ENCODE assay signal across 7 cellular contexts in genomic region chr7:152499969-152500368, GRCh38.
DNase-seq lines count a peak whose midpoint lies in the region; ATAC-seq, FAIRE-seq and TF ChIP-seq lines count a peak whose summit lies in the region.
"Not testable (repeated sequence)": the region's sequence is repeated elsewhere in the genome, so short reads cannot be mapped to it uniquely, and the experiment has no call there.

No MANE protein-coding gene starts in this region.

- H3K27ac Mint-ChIP-seq in Caco-2 (ENCODE audit: unreplicated experiment) = peak overlapping the region; percentile 44
- not testable (repeated sequence) for H3K27ac Mint-ChIP-seq in activated T-helper 17 cell treated with anti-CD3 and anti-CD28 coated beads, Interleukin-2, amount 50 U/mL, for 72 hours

- not testable (repeated sequence) for H3K4me3 Mint-ChIP-seq in Caco-2 (ENCODE audit: unreplicated experiment); activated T-helper 17 cell treated with anti-CD3 and anti-CD28 coated beads, Interleukin-2, amount 50 U/mL, for 72 hours

- BruUV-seq in Caco-2 (replicated peaks; lab: Mats Ljungman, UMichigan); HepG2 (replicated peaks; lab: Mats Ljungman, UMichigan): not testable (repeated sequence)

- TF ChIP-seq POLR2A in HepG2 (IDR thresholded peaks at IDR 0.05; ENCODE audit: insufficient read depth in 1 of 2, low read depth in 2 of 2, low read length in 2 of 2) = not testable (repeated sequence)

- H3K27ac ChIP-seq in HepG2 (ENCODE audit: extremely low read length, insufficient read depth, low read length) = not testable (repeated sequence)

- WGBS in HepG2 (ENCODE audit: low lambda C conversion rate) = 3% methylated on average over 2 of the region's 2 CpGs

- H3K27me3 Mint-ChIP-seq in Caco-2 (ENCODE audit: insufficient read depth, unreplicated experiment); activated T-helper 17 cell treated with anti-CD3 and anti-CD28 coated beads, Interleukin-2, amount 50 U/mL, for 72 hours: not testable (repeated sequence)

- H2AFZ ChIP-seq in HepG2 (ENCODE audit: low read length) = not testable (repeated sequence)

- H3K36me3 ChIP-seq in Caco-2 (ENCODE audit: control insufficient read depth, insufficient read depth, low read length); bronchial epithelial cell (ENCODE audit: control insufficient read depth, insufficient read depth, low read length); HepG2 (replicated peaks in 1 of 2; ENCODE audit: control insufficient read depth in 1 of 2, insufficient read depth in 2 of 2, low read length in 2 of 2): not testable (repeated sequence)

- not testable (repeated sequence) for H3K4me3 ChIP-seq in Caco-2 (ENCODE audit: low read depth, low read length); bronchial epithelial cell (ENCODE audit: low read depth, low read length); HepG2 (replicated peaks in 1 of 3; ENCODE audit: insufficient read depth in 1 of 3, low read depth in 2 of 3, low read length in 3 of 3)

- not testable (repeated sequence) for TF ChIP-seq EP300 in Ishikawa (IDR thresholded peaks at IDR 0.05; ENCODE audit: borderline replicate concordance); HepG2 (IDR thresholded peaks at IDR 0.05; ENCODE audit: low read depth in 2 of 2, low read length in 2 of 2); HepG2 (CRISPR knock-in tag; IDR thresholded peaks at IDR 0.05; ENCODE audit: borderline replicate concordance)

- peaks cover 18% of the 10 kb centered on the region for H3K4me1 ChIP-seq in Caco-2
- not testable (repeated sequence) for H3K4me1 ChIP-seq in HepG2 (ENCODE audit: insufficient read depth, low read length)

- H3K79me2 ChIP-seq in HepG2 (ENCODE audit: insufficient read depth, low read length) = not testable (repeated sequence)

- H3K9me3 ChIP-seq in Caco-2 = peaks cover 24% of the 10 kb centered on the region
- H3K9me3 ChIP-seq in HepG2 (ENCODE audit: low read length) = not testable (repeated sequence)

- not testable (repeated sequence) for H3K9me3 Mint-ChIP-seq in Caco-2 (ENCODE audit: unreplicated experiment); activated T-helper 17 cell treated with anti-CD3 and anti-CD28 coated beads, Interleukin-2, amount 50 U/mL, for 72 hours

- H3K4me2 ChIP-seq in HepG2 (ENCODE audit: low read depth, low read length) = not testable (repeated sequence)

- intact Hi-C loops in Caco-2 (cut with micrococcal nuclease; ENCODE audit: unreplicated experiment); cardiac septum (cut with DNase I); HepG2 (cut with micrococcal nuclease; ENCODE audit: unreplicated experiment): not testable (repeated sequence)

- not testable (repeated sequence) for H3K36me3 Mint-ChIP-seq in Caco-2 (ENCODE audit: insufficient read depth, unreplicated experiment); activated T-helper 17 cell treated with anti-CD3 and anti-CD28 coated beads, Interleukin-2, amount 50 U/mL, for 72 hours (ENCODE audit: low read depth)

- POLR2A ChIA-PET in Caco-2 (lab: Charles Lee); HepG2 (lab: Yijun Ruan, JAX): not testable (repeated sequence)

- not testable (repeated sequence) for H4K20me1 ChIP-seq in HepG2 (ENCODE audit: insufficient read depth, low read length)

- DNase-seq in Caco-2 (peak; percentile 44 to 47), EL (peak; percentile 13), bronchial epithelial cell (ENCODE audit: low read depth) (peak; percentile 27), cardiac septum (ENCODE audit: low spot score) (peak; percentile 0), HepG2 (ENCODE audit: low spot score) (peak; percentile 69)

- in situ Hi-C loops in HepG2 (cut with HindIII; ENCODE audit: extremely low pct_ligation_motif_present, low pct_unique_long_range_greater_than_20kb) = not testable (repeated sequence)

- H3K4me1 Mint-ChIP-seq in Caco-2 (ENCODE audit: low read depth, unreplicated experiment); activated T-helper 17 cell treated with anti-CD3 and anti-CD28 coated beads, Interleukin-2, amount 50 U/mL, for 72 hours: not testable (repeated sequence)

- not testable (repeated sequence) for TF ChIP-seq RAD21 in Ishikawa (IDR thresholded peaks at IDR 0.05; ENCODE audit: low read depth); HepG2 (CRISPR knock-in tag; IDR thresholded peaks at IDR 0.05)

- not testable (repeated sequence) for H3K9ac ChIP-seq in HepG2 (ENCODE audit: insufficient read depth, low read depth, low read length)

- not testable (repeated sequence) for H3K27me3 ChIP-seq in Caco-2 (replicated peaks; ENCODE audit: control insufficient read depth, insufficient read depth, low read length); bronchial epithelial cell (ENCODE audit: control insufficient read depth, insufficient read depth, low read length); HepG2 (ENCODE audit: control insufficient read depth in 1 of 2, insufficient read depth in 2 of 2, low read length in 2 of 2)

- peak; percentile 49 for ATAC-seq in activated T-helper 17 cell treated with anti-CD3 and anti-CD28 coated beads, Interleukin-2, amount 50 U/mL, for 72 hours (replicated peaks)
- peak; percentile 68; the same call in 2 of the 3 replicates for ATAC-seq in HepG2

- TF ChIP-seq CTCF in Caco-2 (IDR thresholded peaks at IDR 0.05; ENCODE audit: insufficient read depth in 1 of 2, low read depth in 1 of 2, low read length in 1 of 2, severe bottlenecking in 1 of 2, unreplicated experiment in 1 of 2); bronchial epithelial cell (IDR thresholded peaks at IDR 0.05; ENCODE audit: insufficient read depth, low read length, severe bottlenecking); HepG2 (CRISPR knock-in tag; IDR thresholded peaks at IDR 0.05): not testable (repeated sequence)

- CTCF ChIA-PET in Caco-2 (lab: Charles Lee); HepG2 (lab: Yijun Ruan, JAX; ENCODE audit: low intra/inter-chr PET ratio, low total read pairs): not testable (repeated sequence)

- FAIRE-seq in bronchial epithelial cell (lab: Jason Lieb, UNC); HepG2 (lab: Jason Lieb, UNC): not testable (repeated sequence)

TF ChIP-seq in Ishikawa, 13 proteins besides CTCF, POLR2A, EP300 and RAD21:
- TF ChIP-seq TEAD4 (IDR thresholded peaks at IDR 0.05) = 0 out of 2 replicates have a peak, but pooled peaks have one; percentile 4

TF ChIP-seq in HepG2, 621 proteins besides CTCF, POLR2A, EP300 and RAD21:
- TF ChIP-seq SOX5 (CRISPR knock-in tag; IDR thresholded peaks at IDR 0.05; ENCODE audit: borderline replicate concordance) (0 out of 2 replicates have a peak, but pooled peaks have one; percentile 25), NFE2L2 (IDR thresholded peaks at IDR 0.05; ENCODE audit: low read length) (peak; percentile 65; the same call in 1 of the 2 replicates), FOSL2 (CRISPR knock-in tag; IDR thresholded peaks at IDR 0.05) (peak; percentile 66), ZNF121 (CRISPR knock-in tag; IDR thresholded peaks at IDR 0.05) (peak; percentile 89), SOX13 (CRISPR knock-in tag; conservative IDR thresholded peaks at IDR 0.05 in 1 of 2, IDR thresholded peaks at IDR 0.05 in 1 of 2) (0 out of 4 replicates have a peak, but pooled peaks of 1 of the 2 experiments have one; percentile 17), NFKBIZ (CRISPR knock-in tag; IDR thresholded peaks at IDR 0.05) (peak; percentile 49; the same call in 1 of the 2 replicates)
- TF ChIP-seq, protein P1, sequence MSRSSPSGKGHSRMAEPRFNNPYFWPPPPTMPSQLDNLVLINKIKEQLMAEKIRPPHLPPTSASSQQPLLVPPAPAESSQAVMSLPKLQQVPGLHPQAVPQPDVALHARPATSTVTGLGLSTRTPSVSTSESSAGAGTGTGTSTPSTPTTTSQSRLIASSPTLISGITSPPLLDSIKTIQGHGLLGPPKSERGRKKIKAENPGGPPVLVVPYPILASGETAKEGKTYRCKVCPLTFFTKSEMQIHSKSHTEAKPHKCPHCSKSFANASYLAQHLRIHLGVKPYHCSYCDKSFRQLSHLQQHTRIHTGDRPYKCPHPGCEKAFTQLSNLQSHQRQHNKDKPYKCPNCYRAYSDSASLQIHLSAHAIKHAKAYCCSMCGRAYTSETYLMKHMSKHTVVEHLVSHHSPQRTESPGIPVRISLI (CRISPR knock-in tag; IDR thresholded peaks at IDR 0.05; ENCODE audit: borderline replicate concordance) = 0 out of 2 replicates have a peak, but pooled peaks have one; percentile 47
- not testable (repeated sequence) for TF ChIP-seq SOX13 (IDR thresholded peaks at IDR 0.05)

Comparison
In these comparisons a context has a peak if more than half of its experiments do, and no peak if none do; other contexts are left out.
1. DNase-seq: peak in every context shown above with its lines; median percentile 69 in HepG2; 46 in Caco-2; 27 in bronchial epithelial cell; 13 in EL; 0 in cardiac septum.